ENCODE assay signal across 1 cellular context in the genomic region with DNA sequence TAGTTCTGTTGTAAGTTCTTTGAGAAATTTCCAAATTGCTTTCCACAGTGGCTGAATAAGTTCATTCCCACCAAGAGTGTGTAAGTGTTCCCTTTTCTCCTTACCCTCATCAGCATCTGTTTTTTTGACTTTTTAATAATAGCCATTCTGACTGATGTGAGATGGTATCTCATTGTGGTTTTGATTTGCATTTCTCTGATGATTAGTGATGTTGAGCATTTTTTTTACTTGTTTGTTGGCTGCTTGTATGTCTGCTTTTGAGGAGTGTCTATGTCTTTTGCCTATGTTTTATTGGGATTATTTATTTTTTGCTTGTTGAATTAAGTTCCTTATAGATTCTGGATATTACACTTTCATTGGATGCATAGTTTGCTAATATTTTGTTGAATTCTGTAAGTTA. TPM values are rescaled to one million over a fixed set of nuclear protein-coding genes. Genes with fewer than 3 reads are reported as not detected.
"Had no signal": no experiment of that assay in that cellular context is flagged by ENCODE, and none has a peak within 500 bp of the region (broad histone marks: within the 10 kb centered on the region; RNA-seq: fewer than 3 reads in every experiment).

No MANE protein-coding gene starts in this region.

RNA-seq across cellular contexts. Expression of a gene that starts 11.9 kb away (rescaled TPM):
- total RNA-seq: MCF 10A had no signal
